Comparison of ENCODE assay signal across 8 cellular contexts in genomic region chr2:30225131-30225762, GRCh38. TPM values are rescaled to one million over a fixed set of nuclear protein-coding genes. Genes with fewer than 3 reads are reported as not detected.
DNase-seq lines count a peak whose midpoint lies in the region; ATAC-seq and TF ChIP-seq lines count a peak whose summit lies in the region.

No MANE protein-coding gene starts in this region.

- H3K36me3 Mint-ChIP-seq in activated CD4-positive, alpha-beta memory T cell treated with anti-CD3 and anti-CD28 coated beads, Interleukin-2, amount 10 ng/mL, durations not matched to agents 7 days and 5 days (ENCODE audit: low read depth): no peaks in the 10 kb centered on the region

- H3K79me2 ChIP-seq in MM.1S (ENCODE audit: low read length): no peaks in the 10 kb centered on the region

- CTCF ChIA-PET in activated CD4-positive, alpha-beta memory T cell treated with anti-CD3 and anti-CD28 coated beads, Interleukin-2, amount 10 ng/mL, durations not matched to agents 7 days and 5 days (lab: Charles Lee): interaction anchor here (0.9 to 2.1 kb wide), 10 partner anchors 8 to 486 kb away, joined by 3 to 10 read pairs (median 4); no protein-coding TSS in a partner anchor

- H3K9ac ChIP-seq in MM.1S (ENCODE audit: low read length): peak overlapping the region; percentile 56

- TF ChIP-seq CTCF in MM.1S (IDR thresholded peaks at IDR 0.05; ENCODE audit: low read length) (no peak), fibroblast of mammary gland (conservative IDR thresholded peaks at IDR 0.05; ENCODE audit: control insufficient read depth, insufficient read depth, low read depth, low read length) (no peak), ovary (IDR thresholded peaks at IDR 0.05) (no peak)

- peak; percentile 37 for ATAC-seq in GM21528 (IDR thresholded peaks at IDR 0.05; ENCODE audit: low FRiP score, unreplicated experiment)

- peak; percentile 28 for TF ChIP-seq POLR2A in ovary (IDR thresholded peaks at IDR 0.05)

- POLR2A ChIA-PET in activated CD4-positive, alpha-beta memory T cell treated with anti-CD3 and anti-CD28 coated beads, Interleukin-2, amount 10 ng/mL, durations not matched to agents 7 days and 5 days (lab: Charles Lee): interaction anchor here (0.7 to 4.4 kb wide), 11 partner anchors 9 to 221 kb away, joined by 3 to 36 read pairs (median 7); partner anchors contain the start of genes LCLAT1 and YPEL5

- peak overlapping the region; percentile 93 for H3K27ac Mint-ChIP-seq in activated CD4-positive, alpha-beta memory T cell treated with anti-CD3 and anti-CD28 coated beads, Interleukin-2, amount 10 ng/mL, durations not matched to agents 7 days and 5 days

- H3K4me2 ChIP-seq in MM.1S (ENCODE audit: low read depth, low read length): peak overlapping the region; percentile 84

- no peaks in the 10 kb centered on the region for H3K9me3 ChIP-seq in MM.1S (replicated peaks; ENCODE audit: insufficient read depth, low read length)
- no peaks in the 10 kb centered on the region for H3K9me3 ChIP-seq in ovary

- TF ChIP-seq EP300 in ovary (IDR thresholded peaks at IDR 0.05): no peak

- H3K9me2 ChIP-seq in MM.1S (replicated peaks; ENCODE audit: insufficient read depth, low read length): no peaks in the 10 kb centered on the region

- no peaks in the 10 kb centered on the region for H3K9me3 Mint-ChIP-seq in activated CD4-positive, alpha-beta memory T cell treated with anti-CD3 and anti-CD28 coated beads, Interleukin-2, amount 10 ng/mL, durations not matched to agents 7 days and 5 days

- 1 to 6% (median 1%) methylated on average over 8 of the region's 8 CpGs for WGBS in ovary, 3 donors

- intact Hi-C loops in ovary (cut with DNase I): no loop called here

- no peaks in the 10 kb centered on the region for H3K27me3 ChIP-seq in MM.1S (replicated peaks; ENCODE audit: insufficient read depth, low read length)
- H3K27me3 ChIP-seq in ovary: no peaks in the 10 kb centered on the region

- H3K27ac ChIP-seq in MM.1S (ENCODE audit: low read length) (peak overlapping the region; percentile 37; the same call in 1 of the 2 replicates), ovary (peak overlapping the region; percentile 89 to 92)

- H3K4me1 ChIP-seq in MM.1S (ENCODE audit: low read length) (peaks cover 4% of the 10 kb centered on the region), ovary (ENCODE audit: insufficient read depth) (peaks cover 9% of the 10 kb centered on the region)

- peak overlapping the region; percentile 95 for H3K4me3 Mint-ChIP-seq in activated CD4-positive, alpha-beta memory T cell treated with anti-CD3 and anti-CD28 coated beads, Interleukin-2, amount 10 ng/mL, durations not matched to agents 7 days and 5 days

- H3K4me1 Mint-ChIP-seq in activated CD4-positive, alpha-beta memory T cell treated with anti-CD3 and anti-CD28 coated beads, Interleukin-2, amount 10 ng/mL, durations not matched to agents 7 days and 5 days: peaks cover 59% of the 10 kb centered on the region

- H2AFZ ChIP-seq in MM.1S (ENCODE audit: low read length): peak overlapping the region; percentile 98

- H3K36me3 ChIP-seq in MM.1S (replicated peaks; ENCODE audit: insufficient read depth, low read length): no peaks in the 10 kb centered on the region
- no peaks in the 10 kb centered on the region for H3K36me3 ChIP-seq in ovary

- H3K27me3 Mint-ChIP-seq in activated CD4-positive, alpha-beta memory T cell treated with anti-CD3 and anti-CD28 coated beads, Interleukin-2, amount 10 ng/mL, durations not matched to agents 7 days and 5 days: peaks cover 5% of the 10 kb centered on the region

- peak overlapping the region; percentile 62 for H3K4me3 ChIP-seq in MM.1S (ENCODE audit: low read length)
- peak overlapping the region; percentile 34 for H3K4me3 ChIP-seq in fibroblast of mammary gland (ENCODE audit: control insufficient read depth, low read depth, low read length)
- H3K4me3 ChIP-seq in ovary: peak overlapping the region; percentile 40

- H4K20me1 ChIP-seq in MM.1S (ENCODE audit: insufficient read depth, low read length): no peaks in the 10 kb centered on the region

- no peaks in the 10 kb centered on the region for H3F3A ChIP-seq in MM.1S (ENCODE audit: insufficient read depth, low read length)

- peak; percentile 56 for DNase-seq in GDM1 (lab: John Stamatoyannopoulos, UW)
- DNase-seq in MM.1S: peak; percentile 81
- DNase-seq in activated CD4-positive, alpha-beta memory T cell treated with anti-CD3 and anti-CD28 coated beads, Interleukin-2, amount 10 ng/mL, durations not matched to agents 7 days and 5 days: peak; percentile 59
- peak; percentile 58 for DNase-seq in fibroblast of mammary gland (ENCODE audit: low read depth)
- DNase-seq in ovary: peak; percentile 67 to 74 (median 68)
- DNase-seq in NCI-H82 (lab: John Stamatoyannopoulos, UW): no peak
- no peak for DNase-seq in 8988T

RNA-seq across cellular contexts. Expression of gene LBH, which starts 6.1 kb away (rescaled TPM):
- 100 to 1,000 TPM; 105 to 110 TPM for total RNA-seq in activated CD4-positive, alpha-beta memory T cell treated with anti-CD3 and anti-CD28 coated beads, Interleukin-2, amount 10 ng/mL, durations not matched to agents 7 days and 5 days
- total RNA-seq in ovary: 100 to 1,000 TPM in 5 of 7 donors, 10 to 100 TPM in 2; 50.4 to 260 (median 121) TPM
- polyA plus RNA-seq in ovary: 10 to 100 TPM; 59.7 to 64.5 TPM

Comparison
In these comparisons a context has a peak if more than half of its experiments do, and no peak if none do; other contexts are left out.
1. DNase-seq: peak in GDM1 (single experiment), MM.1S (single experiment), activated CD4-positive, alpha-beta memory T cell treated with anti-CD3 and anti-CD28 coated beads, Interleukin-2, amount 10 ng/mL, durations not matched to agents 7 days and 5 days (single experiment), fibroblast of mammary gland (single experiment) and ovary (5 of 5); none in NCI-H82 (single experiment) and 8988T (single experiment).
2. Peak in every context shown above with its lines, with median percentiles within 50 percentile points of each other: H3K4me3 ChIP-seq.